ENCODE assay signal across 18 cellular contexts in the genomic region with DNA sequence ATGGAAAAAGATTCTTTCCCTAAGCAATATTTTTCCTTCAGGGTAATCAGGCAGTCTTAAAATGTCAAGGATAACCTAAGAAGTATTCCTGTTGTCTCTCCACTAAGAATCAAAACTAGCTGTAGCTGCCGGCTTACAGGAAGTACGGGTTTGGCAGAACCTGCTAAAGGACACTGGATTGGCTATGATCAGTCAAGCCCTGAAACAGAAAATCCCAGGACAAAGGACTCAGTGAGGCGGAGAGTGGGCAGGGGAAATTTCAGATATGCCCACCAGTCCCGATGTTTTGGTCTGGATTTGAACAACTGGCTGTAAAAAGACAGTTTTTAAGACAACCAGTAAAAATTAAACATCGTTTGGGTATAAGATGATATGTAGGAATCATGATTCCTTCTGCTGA.
DNase-seq lines count a peak whose midpoint lies in the region; ATAC-seq and TF ChIP-seq lines count a peak whose summit lies in the region.
"Had no signal": no experiment of that assay in that cellular context is flagged by ENCODE, and none has a peak within 500 bp of the region (broad histone marks: within the 10 kb centered on the region; RNA-seq: fewer than 3 reads in every experiment).

No MANE protein-coding gene starts in this region.

- DNase-seq in right atrium auricular region (ENCODE audit: low spot score) (no peak), heart right ventricle (no peak), esophagus muscularis mucosa (ENCODE audit: extremely low spot score) (no peak), nephron progenitor cell (no peak), type B pancreatic cell (ENCODE audit: extremely low spot score, unreplicated experiment) (no peak), NCI-H1092 (lab: John Stamatoyannopoulos, UW) (no peak), AG08396 (ENCODE audit: low spot score) (no peak), NCI-H146 (lab: John Stamatoyannopoulos, UW) (no peak)
- DNase-seq: activated CD4-positive, alpha-beta T cell treated with anti-CD3 and anti-CD28 coated beads, Interleukin-2, amount 10 ng/mL, durations not matched to agents 7 days and 5 days; activated effector memory CD4-positive, alpha-beta T cell treated with anti-CD3 and anti-CD28 coated beads, Interleukin-2, amount 50 U/mL, for 16 hours; caudate nucleus; CD8-positive, alpha-beta T cell; natural killer cell; NCI-H1930; RPMI8226 had no signal

- H3K27ac ChIP-seq in right atrium auricular region (peak overlapping the region; percentile 69 to 81), heart right ventricle (peak overlapping the region in 5 of 10 donors; percentile 21 to 62 (median 41)), esophagus muscularis mucosa (replicated peaks in 1 of 4) (peak overlapping the region; percentile 69 to 74 (median 72))
- H3K27ac ChIP-seq: thoracic aorta had no signal

- TF ChIP-seq POLR2A in esophagus muscularis mucosa (IDR thresholded peaks at IDR 0.05; ENCODE audit: low read depth) = no peak

- H3K27me3 ChIP-seq in right atrium auricular region (no peaks in the 10 kb centered on the region), heart right ventricle (no peaks in the 10 kb centered on the region), esophagus muscularis mucosa (no peaks in the 10 kb centered on the region)

- no peak for TF ChIP-seq EP300 in esophagus muscularis mucosa (IDR thresholded peaks at IDR 0.05)

- H3K36me3 Mint-ChIP-seq in nephron progenitor cell (ENCODE audit: low read depth) (peaks cover 18% of the 10 kb centered on the region), type B pancreatic cell (peaks cover 3% of the 10 kb centered on the region)
- H3K36me3 Mint-ChIP-seq: natural killer cell had no signal

- H3K4me3 Mint-ChIP-seq in nephron progenitor cell = no peak overlapping the region
- peak overlapping the region; percentile 39 for H3K4me3 Mint-ChIP-seq in type B pancreatic cell
- H3K4me3 Mint-ChIP-seq: activated CD4-positive, alpha-beta T cell treated with anti-CD3 and anti-CD28 coated beads, Interleukin-2, amount 10 ng/mL, durations not matched to agents 7 days and 5 days; CD8-positive, alpha-beta T cell; natural killer cell had no signal

- peaks cover 0 to 58% of the 10 kb centered on the region in 2 donors for H3K4me1 ChIP-seq in right atrium auricular region
- H3K4me1 ChIP-seq in heart right ventricle = peaks cover 8 to 77% (median 62%) of the 10 kb centered on the region in 9 donors
- H3K4me1 ChIP-seq in esophagus muscularis mucosa = peaks cover 61 to 78% (median 73%) of the 10 kb centered on the region in 4 donors

- H3K27me3 Mint-ChIP-seq in nephron progenitor cell (ENCODE audit: low read depth, poor library complexity) (no peaks in the 10 kb centered on the region), type B pancreatic cell (no peaks in the 10 kb centered on the region)
- H3K27me3 Mint-ChIP-seq: activated CD4-positive, alpha-beta T cell treated with anti-CD3 and anti-CD28 coated beads, Interleukin-2, amount 10 ng/mL, durations not matched to agents 7 days and 5 days had no signal

- H3K27ac Mint-ChIP-seq in nephron progenitor cell (peak overlapping the region; percentile 86), type B pancreatic cell (peak overlapping the region; percentile 81)
- H3K27ac Mint-ChIP-seq: activated CD4-positive, alpha-beta T cell treated with anti-CD3 and anti-CD28 coated beads, Interleukin-2, amount 10 ng/mL, durations not matched to agents 7 days and 5 days; CD8-positive, alpha-beta T cell had no signal

- no peak for ATAC-seq in heart right ventricle
- ATAC-seq: CD8-positive, alpha-beta T cell; K562; natural killer cell had no signal

- no peak for TF ChIP-seq CTCF in right atrium auricular region (IDR thresholded peaks at IDR 0.05)
- no peak for TF ChIP-seq CTCF in heart right ventricle (IDR thresholded peaks at IDR 0.05)
- no peak for TF ChIP-seq CTCF in esophagus muscularis mucosa (IDR thresholded peaks at IDR 0.05)
- TF ChIP-seq CTCF in nephron progenitor cell (IDR thresholded peaks at IDR 0.05) = no peak
- no peak for TF ChIP-seq CTCF in type B pancreatic cell (conservative IDR thresholded peaks at IDR 0.05)

- H3K9me3 ChIP-seq in right atrium auricular region = no peaks in the 10 kb centered on the region
- no peaks in the 10 kb centered on the region for H3K9me3 ChIP-seq in heart right ventricle
- H3K9me3 ChIP-seq in esophagus muscularis mucosa = no peaks in the 10 kb centered on the region
- H3K9me3 ChIP-seq: prostate gland, thoracic aorta had no signal

- H3K9me3 Mint-ChIP-seq in nephron progenitor cell (peaks cover 13% of the 10 kb centered on the region), type B pancreatic cell (no peaks in the 10 kb centered on the region)
- H3K9me3 Mint-ChIP-seq: activated CD4-positive, alpha-beta T cell treated with anti-CD3 and anti-CD28 coated beads, Interleukin-2, amount 10 ng/mL, durations not matched to agents 7 days and 5 days; CD8-positive, alpha-beta T cell; natural killer cell had no signal

- 60 to 62% methylated on average over 5 of the region's 5 CpGs for WGBS in heart right ventricle, 2 donors
- WGBS in esophagus muscularis mucosa = 68% methylated on average over 5 of the region's 5 CpGs

- H3K4me3 ChIP-seq in right atrium auricular region (no peak overlapping the region), heart right ventricle (no peak overlapping the region), esophagus muscularis mucosa (no peak overlapping the region)
- H3K4me3 ChIP-seq: K562, prostate gland had no signal

- no peaks in the 10 kb centered on the region for H3K36me3 ChIP-seq in right atrium auricular region
- no peaks in the 10 kb centered on the region for H3K36me3 ChIP-seq in heart right ventricle
- no peaks in the 10 kb centered on the region for H3K36me3 ChIP-seq in esophagus muscularis mucosa
- H3K36me3 ChIP-seq: prostate gland, thoracic aorta had no signal

- H3K4me1 Mint-ChIP-seq in nephron progenitor cell (peaks cover 78% of the 10 kb centered on the region), type B pancreatic cell (ENCODE audit: unreplicated experiment) (peaks cover 48% of the 10 kb centered on the region)

- intact Hi-C loops in heart right ventricle (cut with DNase I) = no loop called here
- intact Hi-C loops in esophagus muscularis mucosa (cut with DNase I) = no loop called here
